Comparison of ENCODE assay signal across 8 cellular contexts in genomic region chr3:39725321-39725720, GRCh38.
"Had no signal": no experiment of that assay in that cellular context is flagged by ENCODE, and none has a peak within 500 bp of the region (broad histone marks: within the 10 kb centered on the region; RNA-seq: fewer than 3 reads in every experiment).

No MANE protein-coding gene starts in this region.

- H3K9ac ChIP-seq: GM23248 had no signal

- H2AFZ ChIP-seq: GM23248, GM23338 had no signal

- H3K4me2 ChIP-seq: GM23338 had no signal

- H3K4me1 ChIP-seq: HAP-1 had no signal

- H3K4me3 ChIP-seq: GM23248, GM23338, HAP-1 had no signal

- H3K9me3 ChIP-seq: HAP-1 had no signal

- H3K27ac ChIP-seq: GM23248 had no signal

- DNase-seq: GM23248, GOT3, H7, H9, HCEC 1CT, HFFc6 had no signal

- H3K36me3 ChIP-seq: HAP-1 had no signal
